In the genomic region with DNA sequence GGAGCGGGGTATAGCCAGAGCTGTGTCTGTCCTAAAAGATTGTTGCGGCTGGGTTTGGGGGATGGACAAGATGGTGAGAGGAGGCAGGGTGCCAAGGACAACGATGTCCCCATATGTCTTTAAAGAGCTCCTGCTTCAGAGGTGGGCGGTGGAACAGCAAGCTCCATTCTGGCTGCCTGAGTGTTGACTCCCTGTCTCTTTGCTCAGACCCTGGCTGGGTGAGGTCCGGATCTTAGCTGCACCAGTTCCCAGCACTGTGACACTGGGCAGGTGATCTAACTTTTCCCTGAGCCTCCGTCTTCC, we compare ENCODE assay signal across 1 cellular context.
TF ChIP-seq lines count a peak whose summit lies in the region.

No MANE protein-coding gene starts in this region.

TF ChIP-seq in GM23338, 12 proteins besides CTCF, POLR2A, EP300 and RAD21 (continued from another document):
- TF ChIP-seq, protein P1, sequence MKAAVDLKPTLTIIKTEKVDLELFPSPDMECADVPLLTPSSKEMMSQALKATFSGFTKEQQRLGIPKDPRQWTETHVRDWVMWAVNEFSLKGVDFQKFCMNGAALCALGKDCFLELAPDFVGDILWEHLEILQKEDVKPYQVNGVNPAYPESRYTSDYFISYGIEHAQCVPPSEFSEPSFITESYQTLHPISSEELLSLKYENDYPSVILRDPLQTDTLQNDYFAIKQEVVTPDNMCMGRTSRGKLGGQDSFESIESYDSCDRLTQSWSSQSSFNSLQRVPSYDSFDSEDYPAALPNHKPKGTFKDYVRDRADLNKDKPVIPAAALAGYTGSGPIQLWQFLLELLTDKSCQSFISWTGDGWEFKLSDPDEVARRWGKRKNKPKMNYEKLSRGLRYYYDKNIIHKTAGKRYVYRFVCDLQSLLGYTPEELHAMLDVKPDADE (IDR thresholded peaks at IDR 0.05): no peak
- TF ChIP-seq JUNB (IDR thresholded peaks at IDR 0.05; ENCODE audit: unreplicated experiment): no peak
- TF ChIP-seq ZNF331 (CRISPR knock-in tag; IDR thresholded peaks at IDR 0.05; ENCODE audit: low read depth): no peak
- TF ChIP-seq, protein P2, sequence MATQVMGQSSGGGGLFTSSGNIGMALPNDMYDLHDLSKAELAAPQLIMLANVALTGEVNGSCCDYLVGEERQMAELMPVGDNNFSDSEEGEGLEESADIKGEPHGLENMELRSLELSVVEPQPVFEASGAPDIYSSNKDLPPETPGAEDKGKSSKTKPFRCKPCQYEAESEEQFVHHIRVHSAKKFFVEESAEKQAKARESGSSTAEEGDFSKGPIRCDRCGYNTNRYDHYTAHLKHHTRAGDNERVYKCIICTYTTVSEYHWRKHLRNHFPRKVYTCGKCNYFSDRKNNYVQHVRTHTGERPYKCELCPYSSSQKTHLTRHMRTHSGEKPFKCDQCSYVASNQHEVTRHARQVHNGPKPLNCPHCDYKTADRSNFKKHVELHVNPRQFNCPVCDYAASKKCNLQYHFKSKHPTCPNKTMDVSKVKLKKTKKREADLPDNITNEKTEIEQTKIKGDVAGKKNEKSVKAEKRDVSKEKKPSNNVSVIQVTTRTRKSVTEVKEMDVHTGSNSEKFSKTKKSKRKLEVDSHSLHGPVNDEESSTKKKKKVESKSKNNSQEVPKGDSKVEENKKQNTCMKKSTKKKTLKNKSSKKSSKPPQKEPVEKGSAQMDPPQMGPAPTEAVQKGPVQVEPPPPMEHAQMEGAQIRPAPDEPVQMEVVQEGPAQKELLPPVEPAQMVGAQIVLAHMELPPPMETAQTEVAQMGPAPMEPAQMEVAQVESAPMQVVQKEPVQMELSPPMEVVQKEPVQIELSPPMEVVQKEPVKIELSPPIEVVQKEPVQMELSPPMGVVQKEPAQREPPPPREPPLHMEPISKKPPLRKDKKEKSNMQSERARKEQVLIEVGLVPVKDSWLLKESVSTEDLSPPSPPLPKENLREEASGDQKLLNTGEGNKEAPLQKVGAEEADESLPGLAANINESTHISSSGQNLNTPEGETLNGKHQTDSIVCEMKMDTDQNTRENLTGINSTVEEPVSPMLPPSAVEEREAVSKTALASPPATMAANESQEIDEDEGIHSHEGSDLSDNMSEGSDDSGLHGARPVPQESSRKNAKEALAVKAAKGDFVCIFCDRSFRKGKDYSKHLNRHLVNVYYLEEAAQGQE (IDR thresholded peaks at IDR 0.05; ENCODE audit: unreplicated experiment): no peak
- TF ChIP-seq EZH2 (IDR thresholded peaks at IDR 0.05; ENCODE audit: low read depth, unreplicated experiment): no peak
TF ChIP-seq in GM23338: peak in this region for 0.
